22 cellular contexts compared by ENCODE assay signal in genomic region chr7:15557186-15557585, GRCh38. TPM values are rescaled to one million over a fixed set of nuclear protein-coding genes. Genes with fewer than 3 reads are reported as not detected.
A peak's percentile ranks its signal among the peaks of the same experiment; 100 is the strongest.
DNase-seq lines count a peak whose midpoint lies in the region; ATAC-seq and TF ChIP-seq lines count a peak whose summit lies in the region.
"Had no signal": no experiment of that assay in that cellular context is flagged by ENCODE, and none has a peak within 500 bp of the region (broad histone marks: within the 10 kb centered on the region; RNA-seq: fewer than 3 reads in every experiment).

No MANE protein-coding gene starts in this region.

- no peak overlapping the region for H4K12ac ChIP-seq in trophoblast cell (ENCODE audit: low read depth, low read length)

- H4K91ac ChIP-seq in trophoblast cell (ENCODE audit: low read depth, low read length), result no peak overlapping the region

- no peak overlapping the region for H3K4ac ChIP-seq in trophoblast cell (ENCODE audit: low read depth, low read length)

- H3K27ac ChIP-seq in SK-N-SH (ENCODE audit: low read depth in 2 of 2, low read length in 1 of 2), result no peak overlapping the region
- H3K27ac ChIP-seq in thyroid gland, result peak overlapping the region in 2 of 3 donors; percentile 10 to 45
- H3K27ac ChIP-seq in trophoblast cell (ENCODE audit: low read depth, low read length), result no peak overlapping the region
- H3K27ac ChIP-seq: pancreas, SJSA1 had no signal

- H3K36me3 ChIP-seq in SK-N-SH (replicated peaks in 1 of 2; ENCODE audit: control insufficient read depth in 1 of 2, insufficient read depth in 2 of 2, low read length in 1 of 2) (no peaks in the 10 kb centered on the region), thyroid gland (no peaks in the 10 kb centered on the region), trophoblast cell (ENCODE audit: control insufficient read depth in 1 of 2, insufficient read depth in 2 of 2, low read length in 2 of 2) (no peaks in the 10 kb centered on the region)
- H3K36me3 ChIP-seq: gastroesophageal sphincter, MG63, pancreas, SJSA1 had no signal

- H3K4me2 ChIP-seq in SK-N-SH, result no peak overlapping the region
- H3K4me2 ChIP-seq in trophoblast cell (ENCODE audit: low read length), result no peak overlapping the region

- no peaks in the 10 kb centered on the region for H3K36me3 Mint-ChIP-seq in glutamatergic neuron (ENCODE audit: unreplicated experiment)
- H3K36me3 Mint-ChIP-seq in activated naive CD4-positive, alpha-beta T cell treated with anti-CD3 and anti-CD28 coated beads, Interleukin-2, amount 50 U/mL, for 72 hours, result no peaks in the 10 kb centered on the region

- no peaks in the 10 kb centered on the region for H3K27me3 Mint-ChIP-seq in glutamatergic neuron (ENCODE audit: unreplicated experiment)
- H3K27me3 Mint-ChIP-seq: activated CD4-positive, alpha-beta T cell treated with anti-CD3 and anti-CD28 coated beads, Interleukin-2, amount 10 ng/mL, durations not matched to agents 7 days and 5 days; activated naive CD8-positive, alpha-beta T cell treated with anti-CD3 and anti-CD28 coated beads, Interleukin-2, amount 50 U/mL, for 24 hours; CD4-positive, alpha-beta T cell; stimulated activated naive CD8-positive, alpha-beta T cell treated with anti-CD3 and anti-CD28 coated beads, Interleukin-15, Interleukin-2, amounts not matched to agents 100 ng/mL and 50 ng/mL, for 24 hours had no signal

- ATAC-seq in SK-N-SH treated with all-trans-retinoic acid at 6 μM for 48 hours (no peak), GM19351 (IDR thresholded peaks at IDR 0.05; ENCODE audit: unreplicated experiment) (no peak)
- no peak for ATAC-seq in activated naive CD4-positive, alpha-beta T cell treated with anti-CD3 and anti-CD28 coated beads, Interleukin-2, amount 50 U/mL, for 72 hours
- ATAC-seq: activated naive CD8-positive, alpha-beta T cell treated with anti-CD3 and anti-CD28 coated beads, Interleukin-2, amount 50 U/mL, for 24 hours; activated T-cell treated with anti-CD3 and anti-CD28 coated beads, Interleukin-2, amount 50 U/mL, for 72 hours; gastroesophageal sphincter; pancreas had no signal

- H3K4me3 ChIP-seq in SK-N-SH (ENCODE audit: low read depth in 2 of 2, low read length in 1 of 2), result no peak overlapping the region
- no peak overlapping the region for H3K4me3 ChIP-seq in thyroid gland (replicated peaks in 1 of 3)
- H3K4me3 ChIP-seq in trophoblast cell (ENCODE audit: low read depth, low read length), result no peak overlapping the region
- H3K4me3 ChIP-seq: gastroesophageal sphincter, MG63, pancreas, SJSA1 had no signal

- TF ChIP-seq CTCF in SK-N-SH (IDR thresholded peaks at IDR 0.05) (no peak), glutamatergic neuron (IDR thresholded peaks at IDR 0.05; ENCODE audit: partially characterized antibody, unreplicated experiment) (no peak), thyroid gland (IDR thresholded peaks at IDR 0.05) (no peak)

- H3K9me3 ChIP-seq in SK-N-SH (no peaks in the 10 kb centered on the region), thyroid gland (no peaks in the 10 kb centered on the region), trophoblast cell (ENCODE audit: insufficient read depth, low read depth, low read length) (no peaks in the 10 kb centered on the region)
- H3K9me3 ChIP-seq: gastroesophageal sphincter, MG63, pancreas, SJSA1 had no signal

- no peak overlapping the region for H2BK120ac ChIP-seq in trophoblast cell (ENCODE audit: insufficient read depth, low read length, poor library complexity)

- no peak overlapping the region for H2AK5ac ChIP-seq in trophoblast cell (ENCODE audit: low read length)

- no peak overlapping the region for H3K23ac ChIP-seq in trophoblast cell (ENCODE audit: low read length)

- no peak for TF ChIP-seq RAD21 in SK-N-SH (IDR thresholded peaks at IDR 0.05; ENCODE audit: low read length)

- H4K8ac ChIP-seq in trophoblast cell (ENCODE audit: low read depth, low read length), result no peak overlapping the region

- H3K9ac ChIP-seq in SK-N-SH, result no peak overlapping the region; the same call in 1 of the 2 replicates
- no peak overlapping the region for H3K9ac ChIP-seq in trophoblast cell (ENCODE audit: low read length)

- H3K27ac Mint-ChIP-seq in glutamatergic neuron (ENCODE audit: unreplicated experiment), result peak overlapping the region; percentile 13
- H3K27ac Mint-ChIP-seq in activated naive CD4-positive, alpha-beta T cell treated with anti-CD3 and anti-CD28 coated beads, Interleukin-2, amount 50 U/mL, for 72 hours, result no peak overlapping the region
- H3K27ac Mint-ChIP-seq: activated CD4-positive, alpha-beta T cell treated with anti-CD3 and anti-CD28 coated beads, Interleukin-2, amount 10 ng/mL, durations not matched to agents 7 days and 5 days; activated naive CD8-positive, alpha-beta T cell treated with anti-CD3 and anti-CD28 coated beads, Interleukin-2, amount 50 U/mL, for 24 hours; activated T-cell treated with anti-CD3 and anti-CD28 coated beads, Interleukin-2, amount 50 U/mL, for 72 hours; CD4-positive, alpha-beta T cell; endodermal cell; stimulated activated naive CD8-positive, alpha-beta T cell treated with anti-CD3 and anti-CD28 coated beads, Interleukin-15, Interleukin-2, amounts not matched to agents 100 ng/mL and 50 ng/mL, for 24 hours had no signal

- WGBS in SK-N-SH (ENCODE audit: low lambda C conversion rate), result 38% methylated on average over 8 of the region's 8 CpGs
- 79 to 88% methylated on average over 8 of the region's 8 CpGs for WGBS in thyroid gland, 2 donors
- no CpG with 5 or more reads among the region's 8 CpGs for WGBS in trophoblast cell (ENCODE audit: extremely low coverage, insufficient coverage, insufficient read length)

- POLR2A ChIA-PET in SK-N-SH (lab: Yijun Ruan, JAX), result no interaction called here

- intact Hi-C loops in thyroid gland (cut with DNase I), result no loop called here

- H3K4me1 ChIP-seq in SK-N-SH (ENCODE audit: control insufficient read depth in 1 of 2, insufficient read depth in 2 of 2, low read depth in 1 of 2, low read length in 1 of 2) (peaks cover 5 to 10% of the 10 kb centered on the region in 2 experiments; a peak in 3 of 4 replicates), thyroid gland (no peaks in the 10 kb centered on the region), trophoblast cell (ENCODE audit: control insufficient read depth in 1 of 2, insufficient read depth in 2 of 2, low read length in 2 of 2) (no peaks in the 10 kb centered on the region)
- H3K4me1 ChIP-seq: pancreas, SJSA1 had no signal

- H3F3A ChIP-seq in SK-N-SH (replicated peaks; ENCODE audit: insufficient read depth), result peaks cover 3% of the 10 kb centered on the region

- H2BK12ac ChIP-seq in trophoblast cell (ENCODE audit: low read length), result no peak overlapping the region

- H3K79me1 ChIP-seq in trophoblast cell (ENCODE audit: low read length), result no peaks in the 10 kb centered on the region

- H2AFZ ChIP-seq in SK-N-SH (ENCODE audit: low read depth) (peak overlapping the region; percentile 26; the same call in 1 of the 2 replicates), trophoblast cell (ENCODE audit: insufficient read depth, low read length, poor library complexity) (no peak overlapping the region)

- no peak for TF ChIP-seq EP300 in SK-N-SH (IDR thresholded peaks at IDR 0.05; ENCODE audit: borderline replicate concordance in 1 of 2, low read depth in 1 of 2, low read length in 1 of 2)

- no peaks in the 10 kb centered on the region for H3K9me3 Mint-ChIP-seq in glutamatergic neuron (ENCODE audit: unreplicated experiment)
- peaks cover 0 to 7% of the 10 kb centered on the region in 2 donors for H3K9me3 Mint-ChIP-seq in activated naive CD4-positive, alpha-beta T cell treated with anti-CD3 and anti-CD28 coated beads, Interleukin-2, amount 50 U/mL, for 72 hours
- H3K9me3 Mint-ChIP-seq: activated naive CD8-positive, alpha-beta T cell treated with anti-CD3 and anti-CD28 coated beads, Interleukin-2, amount 50 U/mL, for 24 hours; endodermal cell; stimulated activated naive CD8-positive, alpha-beta T cell treated with anti-CD3 and anti-CD28 coated beads, Interleukin-15, Interleukin-2, amounts not matched to agents 100 ng/mL and 50 ng/mL, for 24 hours had no signal

- no peak overlapping the region for H2BK5ac ChIP-seq in trophoblast cell (ENCODE audit: low read depth, low read length, poor library complexity)

- DNase-seq in SK-N-SH, result no peak
- DNase-seq in NCI-H82 (lab: John Stamatoyannopoulos, UW), result peak; percentile 78
- DNase-seq in glutamatergic neuron, result no peak
- DNase-seq in thyroid gland, result no peak
- DNase-seq in trophoblast cell, result no peak
- no peak for DNase-seq in activated naive CD4-positive, alpha-beta T cell treated with anti-CD3 and anti-CD28 coated beads, Interleukin-2, amount 50 U/mL, for 72 hours (ENCODE audit: low spot score in 2 of 2)
- DNase-seq: 8988T; activated CD4-positive, alpha-beta T cell treated with anti-CD3 and anti-CD28 coated beads, Interleukin-2, amount 10 ng/mL, durations not matched to agents 7 days and 5 days; activated naive CD8-positive, alpha-beta T cell treated with anti-CD3 and anti-CD28 coated beads, Interleukin-2, amount 50 U/mL, for 24 hours; activated T-cell treated with anti-CD3 and anti-CD28 coated beads, Interleukin-2, amount 50 U/mL, for 72 hours; CD4-positive, alpha-beta T cell; central memory CD4-positive, alpha-beta T cell; endodermal cell; MG63; pancreas had no signal

- no peak overlapping the region for H3K14ac ChIP-seq in trophoblast cell (ENCODE audit: low read length)

- no peak overlapping the region for H3K18ac ChIP-seq in trophoblast cell (ENCODE audit: low read length)

- no peaks in the 10 kb centered on the region for H3K9me2 ChIP-seq in SK-N-SH

- H3K4me1 Mint-ChIP-seq in glutamatergic neuron (ENCODE audit: low read depth, unreplicated experiment), result peaks cover 22% of the 10 kb centered on the region
- H3K4me1 Mint-ChIP-seq: activated CD4-positive, alpha-beta T cell treated with anti-CD3 and anti-CD28 coated beads, Interleukin-2, amount 10 ng/mL, durations not matched to agents 7 days and 5 days; activated naive CD8-positive, alpha-beta T cell treated with anti-CD3 and anti-CD28 coated beads, Interleukin-2, amount 50 U/mL, for 24 hours; endodermal cell had no signal

- no peaks in the 10 kb centered on the region for H4K20me1 ChIP-seq in SK-N-SH (ENCODE audit: insufficient read depth)

- H3K79me2 ChIP-seq in SK-N-SH (ENCODE audit: insufficient read depth) (no peaks in the 10 kb centered on the region), trophoblast cell (ENCODE audit: control insufficient read depth, insufficient read depth, low read length, poor library complexity) (no peaks in the 10 kb centered on the region)

- H3K27me3 ChIP-seq in SK-N-SH (ENCODE audit: insufficient read depth) (no peaks in the 10 kb centered on the region; the same call in 1 of the 2 replicates), thyroid gland (no peaks in the 10 kb centered on the region), trophoblast cell (ENCODE audit: insufficient read depth, low read length) (no peaks in the 10 kb centered on the region)
- H3K27me3 ChIP-seq: gastroesophageal sphincter, MG63, SJSA1 had no signal

- no peak for TF ChIP-seq POLR2A in thyroid gland (IDR thresholded peaks at IDR 0.05)

- CTCF ChIA-PET in SK-N-SH (lab: Yijun Ruan, JAX), result no interaction called here

- H3K4me3 Mint-ChIP-seq in glutamatergic neuron (ENCODE audit: unreplicated experiment), result no peak overlapping the region
- H3K4me3 Mint-ChIP-seq: activated CD4-positive, alpha-beta T cell treated with anti-CD3 and anti-CD28 coated beads, Interleukin-2, amount 10 ng/mL, durations not matched to agents 7 days and 5 days; activated naive CD8-positive, alpha-beta T cell treated with anti-CD3 and anti-CD28 coated beads, Interleukin-2, amount 50 U/mL, for 24 hours; activated T-cell treated with anti-CD3 and anti-CD28 coated beads, Interleukin-2, amount 50 U/mL, for 72 hours; CD4-positive, alpha-beta T cell; endodermal cell; stimulated activated naive CD8-positive, alpha-beta T cell treated with anti-CD3 and anti-CD28 coated beads, Interleukin-15, Interleukin-2, amounts not matched to agents 100 ng/mL and 50 ng/mL, for 24 hours had no signal

RNA-seq across cellular contexts. Expression of gene AGMO, which starts 4.6 kb away (rescaled TPM):
- polyA plus RNA-seq in SK-N-SH (2012; rRNA removed), result 0.05 and 0.10 TPM in 2 replicates
- 0.04 and 0.08 TPM in 2 replicates for polyA plus RNA-seq in SK-N-SH (2012; cell fraction: cytosol; rRNA removed)
- polyA plus RNA-seq in SK-N-SH (2012; cell fraction: nucleus; rRNA removed), result 0.06 TPM in 1 of 2 replicates, not detected in the other
- 1.2 TPM for total RNA-seq in glutamatergic neuron (ENCODE audit: unreplicated experiment)
- total RNA-seq in thyroid gland, result 1 to 10 TPM in 3 of 4 donors, under 1 TPM in 1; 0.83 to 2.0 (median 1.8) TPM
- 0.01 and 0.04 TPM in 2 replicates for polyA plus RNA-seq in trophoblast cell (2013)
- not detected for total RNA-seq in activated naive CD4-positive, alpha-beta T cell treated with anti-CD3 and anti-CD28 coated beads, Interleukin-2, amount 50 U/mL, for 72 hours
- total RNA-seq: activated CD4-positive, alpha-beta T cell treated with anti-CD3 and anti-CD28 coated beads, Interleukin-2, amount 10 ng/mL, durations not matched to agents 7 days and 5 days; activated T-cell treated with anti-CD3 and anti-CD28 coated beads, Interleukin-2, amount 50 U/mL, for 72 hours; CD4-positive, alpha-beta T cell; G401; HT1080; SJSA1 had no signal

Comparison
In these comparisons a context has a peak if more than half of its experiments do, and no peak if none do; other contexts are left out.
1. H3K27ac ChIP-seq: peak in thyroid gland (2 of 3); none in SK-N-SH (0 of 2) and trophoblast cell (single experiment).